In the genomic region with DNA sequence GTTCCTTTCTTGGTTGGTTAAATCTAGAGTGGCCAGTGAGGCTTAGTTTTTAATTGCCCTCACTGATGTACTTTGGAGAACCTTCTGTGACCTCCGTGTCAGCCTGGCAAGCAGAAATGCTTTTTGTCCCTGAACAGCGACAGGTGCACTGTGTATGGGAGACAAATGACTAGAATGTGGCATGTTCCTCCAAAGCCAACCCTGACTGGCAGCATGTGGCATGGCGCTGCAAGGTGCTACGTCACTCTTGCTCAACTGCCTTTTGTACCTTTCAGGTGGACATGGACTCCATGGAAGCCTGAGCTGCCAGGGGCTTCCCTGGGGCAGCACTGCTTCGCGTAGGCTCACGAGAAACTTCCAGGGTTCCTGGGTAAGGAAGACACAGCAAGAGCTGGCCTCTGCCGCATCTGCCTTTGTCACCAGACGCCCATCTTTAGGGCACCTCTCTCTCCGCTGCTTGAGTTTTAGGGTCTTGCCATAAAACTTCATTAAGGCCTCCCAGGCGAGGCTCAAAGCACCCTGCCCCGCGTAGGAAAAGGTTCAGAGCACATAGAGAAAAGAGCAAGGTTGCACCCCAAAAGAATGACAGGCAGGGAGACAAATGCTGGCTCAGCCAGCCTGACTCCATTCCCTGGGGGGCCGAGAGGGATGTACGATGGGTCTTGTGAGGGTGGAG, we compare ENCODE assay signal across 1 cellular context.
TF ChIP-seq lines count a peak whose summit lies in the region.

No MANE protein-coding gene starts in this region.

TF ChIP-seq in HepG2, 621 proteins besides CTCF, POLR2A, EP300 and RAD21:
- TF ChIP-seq ZNF674 (CRISPR knock-in tag; IDR thresholded peaks at IDR 0.05; ENCODE audit: low read depth): no peak
- 0 out of 2 replicates have a peak, but pooled peaks have one; percentile 31 for TF ChIP-seq CREB1 (IDR thresholded peaks at IDR 0.05)
- no peak for TF ChIP-seq CREB1 (CRISPR knock-in tag; IDR thresholded peaks at IDR 0.05)
